In genomic region chr2:171159326-171160118, GRCh38 we compare ENCODE assay signal across 1 cellular context.
A peak's percentile ranks its signal among the peaks of the same experiment; 100 is the strongest.
TF ChIP-seq lines count a peak whose summit lies in the region.

No MANE protein-coding gene starts in this region.

TF ChIP-seq in HepG2, 621 proteins besides CTCF, POLR2A, EP300 and RAD21 (continued from another document and continues in another):
- TF ChIP-seq IKZF5 (CRISPR knock-in tag; IDR thresholded peaks at IDR 0.05) (no peak; the same call in 1 of the 2 replicates), RFX1 (IDR thresholded peaks at IDR 0.05) (no peak), DZIP1 (CRISPR knock-in tag; IDR thresholded peaks at IDR 0.05) (no peak), PCBP1 (IDR thresholded peaks at IDR 0.05; ENCODE audit: borderline replicate concordance, low read depth, low read length) (no peak), SMYD3 (CRISPR knock-in tag; IDR thresholded peaks at IDR 0.05) (0 out of 2 replicates have a peak, but pooled peaks have one; percentile 76), ZNF772 (CRISPR knock-in tag; IDR thresholded peaks at IDR 0.05) (peak; percentile 65), NKX3-1 (CRISPR knock-in tag; IDR thresholded peaks at IDR 0.05) (no peak), ZBED4 (CRISPR knock-in tag; IDR thresholded peaks at IDR 0.05; ENCODE audit: borderline replicate concordance) (no peak), MLXIP (CRISPR knock-in tag; IDR thresholded peaks at IDR 0.05; ENCODE audit: borderline replicate concordance) (no peak), ATF3 (CRISPR knock-in tag; IDR thresholded peaks at IDR 0.05) (peak; percentile 25; the same call in 1 of the 2 replicates), PTBP1 (IDR thresholded peaks at IDR 0.05; ENCODE audit: low read depth, low read length, poor library complexity, severe bottlenecking) (no peak), RERE (CRISPR knock-in tag; IDR thresholded peaks at IDR 0.05; ENCODE audit: low read depth) (no peak), PHF8 (CRISPR knock-in tag; IDR thresholded peaks at IDR 0.05) (peak; percentile 54), PRMT3 (CRISPR knock-in tag; IDR thresholded peaks at IDR 0.05; ENCODE audit: borderline replicate concordance, low read depth) (no peak), ZNF569 (CRISPR knock-in tag; IDR thresholded peaks at IDR 0.05; ENCODE audit: borderline replicate concordance) (0 out of 2 replicates have a peak, but pooled peaks have one; percentile 48), ZNF687 (CRISPR knock-in tag; IDR thresholded peaks at IDR 0.05) (peak; percentile 63), HNRNPH1 (optimal IDR thresholded peaks at IDR 0.05; ENCODE audit: low read depth, low read length) (no peak), ZNF800 (CRISPR knock-in tag; IDR thresholded peaks at IDR 0.05) (no peak), SOX6 (IDR thresholded peaks at IDR 0.05) (no peak), SOX6 (CRISPR knock-in tag; IDR thresholded peaks at IDR 0.05) (no peak; the same call in 1 of the 2 replicates), DMAP1 (CRISPR knock-in tag; IDR thresholded peaks at IDR 0.05) (no peak; the same call in 1 of the 2 replicates), ZNF773 (CRISPR knock-in tag; IDR thresholded peaks at IDR 0.05; ENCODE audit: borderline replicate concordance) (no peak), SKI (IDR thresholded peaks at IDR 0.05; ENCODE audit: partially characterized antibody) (no peak), MAFG (CRISPR knock-in tag; IDR thresholded peaks at IDR 0.05) (no peak), MTA1 (CRISPR knock-in tag; IDR thresholded peaks at IDR 0.05; ENCODE audit: borderline replicate concordance) (peak; percentile 23; the same call in 1 of the 2 replicates), ZNF770 (CRISPR knock-in tag; IDR thresholded peaks at IDR 0.05) (peak; percentile 68), MED13 (CRISPR knock-in tag; IDR thresholded peaks at IDR 0.05) (peak; percentile 48; the same call in 1 of the 2 replicates), ZFYVE20 (CRISPR knock-in tag; IDR thresholded peaks at IDR 0.05; ENCODE audit: borderline replicate concordance, low read depth) (no peak)
